11 cellular contexts compared by ENCODE assay signal in genomic region chr11:35247428-35247827, GRCh38.
DNase-seq lines count a peak whose midpoint lies in the region; ATAC-seq and TF ChIP-seq lines count a peak whose summit lies in the region.
"Had no signal": no experiment of that assay in that cellular context is flagged by ENCODE, and none has a peak within 500 bp of the region (broad histone marks: within the 10 kb centered on the region; RNA-seq: fewer than 3 reads in every experiment).

No MANE protein-coding gene starts in this region.

- peaks cover 54 to 57% of the 10 kb centered on the region in 2 donors for H3K4me1 ChIP-seq in naive thymus-derived CD4-positive, alpha-beta T cell (ENCODE audit: control insufficient read depth in 2 of 2, insufficient read depth in 2 of 2, low read length in 2 of 2)
- H3K4me1 ChIP-seq in subcutaneous abdominal adipose tissue (ENCODE audit: control insufficient read depth in 5 of 5, insufficient read depth in 5 of 5, low read length in 5 of 5): peaks cover 0 to 6% (median 5%) of the 10 kb centered on the region in 5 donors
- no peaks in the 10 kb centered on the region for H3K4me1 ChIP-seq in A673 (ENCODE audit: insufficient read depth, low read length, poor library complexity, severe bottlenecking)

- peaks cover 7% of the 10 kb centered on the region for H3K9me3 Mint-ChIP-seq in activated naive CD4-positive, alpha-beta T cell treated with anti-CD3 and anti-CD28 coated beads for 36 hours
- peaks cover 0 to 31% (median 12%) of the 10 kb centered on the region in 11 donors for H3K9me3 Mint-ChIP-seq in naive thymus-derived CD4-positive, alpha-beta T cell
- peaks cover 14% of the 10 kb centered on the region for H3K9me3 Mint-ChIP-seq in activated T-helper 2 cell treated with anti-CD3 and anti-CD28 coated beads, Interferon-gamma antibody, Interleukin-2, Interleukin-4, amounts not matched to agents 10 μg/mL and 5 μg/mL and 100 μg/mL, durations not matched to agents 14 hours and 24 hours and 36 hours
- H3K9me3 Mint-ChIP-seq: type B pancreatic cell had no signal

- H3K27me3 ChIP-seq in naive thymus-derived CD4-positive, alpha-beta T cell (ENCODE audit: control insufficient read depth in 2 of 2, insufficient read depth in 2 of 2, low read length in 2 of 2): no peaks in the 10 kb centered on the region
- H3K27me3 ChIP-seq in subcutaneous abdominal adipose tissue (ENCODE audit: control insufficient read depth in 5 of 5, insufficient read depth in 4 of 5, low read length in 5 of 5) (peaks cover 0 to 2% (median 0%) of the 10 kb centered on the region in 5 donors), A673 (replicated peaks; ENCODE audit: insufficient read depth, low read depth, low read length, poor library complexity) (peaks cover 34% of the 10 kb centered on the region)

- H3K36me3 ChIP-seq in naive thymus-derived CD4-positive, alpha-beta T cell (ENCODE audit: control insufficient read depth in 2 of 3, insufficient read depth in 3 of 3, low read length in 3 of 3): no peaks in the 10 kb centered on the region
- H3K36me3 ChIP-seq in subcutaneous abdominal adipose tissue (ENCODE audit: control insufficient read depth in 5 of 5, insufficient read depth in 5 of 5, low read length in 5 of 5): no peaks in the 10 kb centered on the region
- H3K36me3 ChIP-seq in A673 (ENCODE audit: insufficient read depth, low read length, poor library complexity, severe bottlenecking): no peaks in the 10 kb centered on the region

- H3K27ac ChIP-seq in naive thymus-derived CD4-positive, alpha-beta T cell (ENCODE audit: low read depth, low read length): peak overlapping the region; percentile 75
- H3K27ac ChIP-seq in subcutaneous abdominal adipose tissue (ENCODE audit: low read depth, low read length): peak overlapping the region; percentile 45
- no peak overlapping the region for H3K27ac ChIP-seq in A673 (ENCODE audit: low read depth, low read length, poor library complexity, severe bottlenecking)

- no peak for TF ChIP-seq CTCF in A673 (conservative IDR thresholded peaks at IDR 0.05; ENCODE audit: low read depth, low read length)

- peak overlapping the region; percentile 69 for H3K27ac Mint-ChIP-seq in activated naive CD4-positive, alpha-beta T cell treated with anti-CD3 and anti-CD28 coated beads for 36 hours
- peak overlapping the region; percentile 58 to 100 (median 99) for H3K27ac Mint-ChIP-seq in naive thymus-derived CD4-positive, alpha-beta T cell
- no peak overlapping the region for H3K27ac Mint-ChIP-seq in activated T-helper 2 cell treated with anti-CD3 and anti-CD28 coated beads, Interferon-gamma antibody, Interleukin-2, Interleukin-4, amounts not matched to agents 10 μg/mL and 5 μg/mL and 100 μg/mL, durations not matched to agents 14 hours and 24 hours and 36 hours
- H3K27ac Mint-ChIP-seq: type B pancreatic cell had no signal

- peak; percentile 37 to 55 for DNase-seq in activated CD8-positive, alpha-beta memory T cell treated with anti-CD3 and anti-CD28 coated beads for 1 hour (ENCODE audit: extremely low read depth in 1 of 2, low read depth in 1 of 2)
- DNase-seq in activated CD8-positive, alpha-beta memory T cell treated with anti-CD3 and anti-CD28 coated beads for 24 hours: no peak
- peak; percentile 75 for DNase-seq in activated naive CD4-positive, alpha-beta T cell treated with anti-CD3 and anti-CD28 coated beads for 36 hours
- peak in 8 of 9 donors; percentile 50 to 91 (median 87) for DNase-seq in naive thymus-derived CD4-positive, alpha-beta T cell
- DNase-seq in A673 (ENCODE audit: low spot score): no peak
- no peak for DNase-seq in anterior cingulate cortex (lab: John Stamatoyannopoulos, UW)
- no peak for DNase-seq in activated T-helper 2 cell treated with anti-CD3 and anti-CD28 coated beads, Interferon-gamma antibody, Interleukin-2, Interleukin-4, amounts not matched to agents 10 μg/mL and 5 μg/mL and 100 μg/mL, durations not matched to agents 14 hours and 24 hours and 36 hours (ENCODE audit: low spot score)
- DNase-seq: kidney, SIG-M5 had no signal

- peaks cover 4% of the 10 kb centered on the region for H3K36me3 Mint-ChIP-seq in activated naive CD4-positive, alpha-beta T cell treated with anti-CD3 and anti-CD28 coated beads for 36 hours (ENCODE audit: low read depth)
- H3K36me3 Mint-ChIP-seq in naive thymus-derived CD4-positive, alpha-beta T cell: peaks cover 0 to 15% (median 6%) of the 10 kb centered on the region in 5 donors
- peaks cover 2% of the 10 kb centered on the region for H3K36me3 Mint-ChIP-seq in activated T-helper 2 cell treated with anti-CD3 and anti-CD28 coated beads, Interferon-gamma antibody, Interleukin-2, Interleukin-4, amounts not matched to agents 10 μg/mL and 5 μg/mL and 100 μg/mL, durations not matched to agents 14 hours and 24 hours and 36 hours (ENCODE audit: low read depth)
- H3K36me3 Mint-ChIP-seq: type B pancreatic cell had no signal

- no peak overlapping the region for H3K4me3 Mint-ChIP-seq in activated naive CD4-positive, alpha-beta T cell treated with anti-CD3 and anti-CD28 coated beads for 36 hours
- peak overlapping the region; percentile 42 to 81 (median 69) for H3K4me3 Mint-ChIP-seq in naive thymus-derived CD4-positive, alpha-beta T cell
- H3K4me3 Mint-ChIP-seq in activated T-helper 2 cell treated with anti-CD3 and anti-CD28 coated beads, Interferon-gamma antibody, Interleukin-2, Interleukin-4, amounts not matched to agents 10 μg/mL and 5 μg/mL and 100 μg/mL, durations not matched to agents 14 hours and 24 hours and 36 hours (ENCODE audit: low read depth): no peak overlapping the region
- H3K4me3 Mint-ChIP-seq: type B pancreatic cell had no signal

- H3K4me1 Mint-ChIP-seq in activated naive CD4-positive, alpha-beta T cell treated with anti-CD3 and anti-CD28 coated beads for 36 hours (ENCODE audit: low read depth): peaks cover 62% of the 10 kb centered on the region
- peaks cover 21 to 92% (median 69%) of the 10 kb centered on the region in 7 donors for H3K4me1 Mint-ChIP-seq in naive thymus-derived CD4-positive, alpha-beta T cell
- peaks cover 17% of the 10 kb centered on the region for H3K4me1 Mint-ChIP-seq in activated T-helper 2 cell treated with anti-CD3 and anti-CD28 coated beads, Interferon-gamma antibody, Interleukin-2, Interleukin-4, amounts not matched to agents 10 μg/mL and 5 μg/mL and 100 μg/mL, durations not matched to agents 14 hours and 24 hours and 36 hours (ENCODE audit: low read depth)

- CTCF ChIA-PET in activated naive CD4-positive, alpha-beta T cell treated with anti-CD3 and anti-CD28 coated beads for 36 hours (lab: Charles Lee): interaction anchor here (1.0 to 2.6 kb wide), 4 partner anchors 8 to 330 kb away, joined by 3 to 15 read pairs (median 3); no protein-coding TSS in a partner anchor
- CTCF ChIA-PET in naive thymus-derived CD4-positive, alpha-beta T cell (lab: Charles Lee): interaction anchor here (1.0 to 1.8 kb wide), 5 partner anchors 10 to 321 kb away, joined by 3 to 8 read pairs (median 6); no protein-coding TSS in a partner anchor
- CTCF ChIA-PET in A673 (lab: Charles Lee): no interaction called here

- ATAC-seq in naive thymus-derived CD4-positive, alpha-beta T cell: peak; percentile 96

- H3K9me3 ChIP-seq in naive thymus-derived CD4-positive, alpha-beta T cell (ENCODE audit: control insufficient read depth in 2 of 3, low read length in 3 of 3): peaks cover 0 to 9% (median 6%) of the 10 kb centered on the region in 3 experiments
- no peaks in the 10 kb centered on the region for H3K9me3 ChIP-seq in subcutaneous abdominal adipose tissue (ENCODE audit: control insufficient read depth in 5 of 5, low read length in 5 of 5)
- no peaks in the 10 kb centered on the region for H3K9me3 ChIP-seq in A673 (ENCODE audit: low read depth, low read length, poor library complexity, severe bottlenecking)

- intact Hi-C loops in activated naive CD4-positive, alpha-beta T cell treated with anti-CD3 and anti-CD28 coated beads for 36 hours (cut with micrococcal nuclease): loop anchor here (1.0 to 10.0 kb wide), 3 partner anchors 25 to 237 kb away; no protein-coding TSS in a partner anchor
- intact Hi-C loops in naive thymus-derived CD4-positive, alpha-beta T cell (cut with micrococcal nuclease): loop anchor here in 1 of 2 donors (1.0 to 2.0 kb wide), 3 partner anchors 11 to 81 kb away; no protein-coding TSS in a partner anchor
- intact Hi-C loops in A673 (cut with micrococcal nuclease; ENCODE audit: unreplicated experiment): no loop called here
- intact Hi-C loops in activated T-helper 2 cell treated with anti-CD3 and anti-CD28 coated beads, Interferon-gamma antibody, Interleukin-2, Interleukin-4, amounts not matched to agents 10 μg/mL and 5 μg/mL and 100 μg/mL, durations not matched to agents 14 hours and 24 hours and 36 hours (cut with micrococcal nuclease): no loop called here

- H3K9ac ChIP-seq in subcutaneous abdominal adipose tissue (ENCODE audit: low read length in 5 of 5): no peak overlapping the region

- H3K27me3 Mint-ChIP-seq in activated naive CD4-positive, alpha-beta T cell treated with anti-CD3 and anti-CD28 coated beads for 36 hours (ENCODE audit: low read depth): no peaks in the 10 kb centered on the region
- H3K27me3 Mint-ChIP-seq in naive thymus-derived CD4-positive, alpha-beta T cell: peaks cover 0 to 9% (median 0%) of the 10 kb centered on the region in 5 donors
- peaks cover 27% of the 10 kb centered on the region for H3K27me3 Mint-ChIP-seq in activated T-helper 2 cell treated with anti-CD3 and anti-CD28 coated beads, Interferon-gamma antibody, Interleukin-2, Interleukin-4, amounts not matched to agents 10 μg/mL and 5 μg/mL and 100 μg/mL, durations not matched to agents 14 hours and 24 hours and 36 hours (ENCODE audit: low read depth)
- H3K27me3 Mint-ChIP-seq: type B pancreatic cell had no signal

- no peak overlapping the region for H3K4me3 ChIP-seq in naive thymus-derived CD4-positive, alpha-beta T cell (ENCODE audit: low read length)
- H3K4me3 ChIP-seq in subcutaneous abdominal adipose tissue (ENCODE audit: low read depth in 1 of 5, low read length in 5 of 5) (no peak overlapping the region), A673 (ENCODE audit: low read depth, low read length, poor library complexity, severe bottlenecking) (no peak overlapping the region)

- no TSS peak for BruUV-seq in A673 (replicated peaks; lab: Mats Ljungman, UMichigan)

- POLR2A ChIA-PET in naive thymus-derived CD4-positive, alpha-beta T cell (lab: Charles Lee): interaction anchor here (0.7 to 2.8 kb wide), 19 partner anchors 9 to 123 kb away, joined by 3 to 12 read pairs (median 5); partner anchors contain the start of gene CD44
- POLR2A ChIA-PET in A673 (lab: Charles Lee; ENCODE audit: low non-redundant PET): no interaction called here

Comparison
In these comparisons a context has a peak if more than half of its experiments do, and no peak if none do; other contexts are left out.
1. DNase-seq: peak in activated CD8-positive, alpha-beta memory T cell treated with anti-CD3 and anti-CD28 coated beads for 1 hour (2 of 2), activated naive CD4-positive, alpha-beta T cell treated with anti-CD3 and anti-CD28 coated beads for 36 hours (single experiment) and naive thymus-derived CD4-positive, alpha-beta T cell (8 of 9); none in activated CD8-positive, alpha-beta memory T cell treated with anti-CD3 and anti-CD28 coated beads for 24 hours (single experiment), A673 (single experiment), anterior cingulate cortex (0 of 58) and activated T-helper 2 cell treated with anti-CD3 and anti-CD28 coated beads, Interferon-gamma antibody, Interleukin-2, Interleukin-4, amounts not matched to agents 10 μg/mL and 5 μg/mL and 100 μg/mL, durations not matched to agents 14 hours and 24 hours and 36 hours (single experiment).
2. H3K4me3 Mint-ChIP-seq: peak in naive thymus-derived CD4-positive, alpha-beta T cell (10 of 10); none in activated naive CD4-positive, alpha-beta T cell treated with anti-CD3 and anti-CD28 coated beads for 36 hours (single experiment) and activated T-helper 2 cell treated with anti-CD3 and anti-CD28 coated beads, Interferon-gamma antibody, Interleukin-2, Interleukin-4, amounts not matched to agents 10 μg/mL and 5 μg/mL and 100 μg/mL, durations not matched to agents 14 hours and 24 hours and 36 hours (single experiment).